In the genomic region with DNA sequence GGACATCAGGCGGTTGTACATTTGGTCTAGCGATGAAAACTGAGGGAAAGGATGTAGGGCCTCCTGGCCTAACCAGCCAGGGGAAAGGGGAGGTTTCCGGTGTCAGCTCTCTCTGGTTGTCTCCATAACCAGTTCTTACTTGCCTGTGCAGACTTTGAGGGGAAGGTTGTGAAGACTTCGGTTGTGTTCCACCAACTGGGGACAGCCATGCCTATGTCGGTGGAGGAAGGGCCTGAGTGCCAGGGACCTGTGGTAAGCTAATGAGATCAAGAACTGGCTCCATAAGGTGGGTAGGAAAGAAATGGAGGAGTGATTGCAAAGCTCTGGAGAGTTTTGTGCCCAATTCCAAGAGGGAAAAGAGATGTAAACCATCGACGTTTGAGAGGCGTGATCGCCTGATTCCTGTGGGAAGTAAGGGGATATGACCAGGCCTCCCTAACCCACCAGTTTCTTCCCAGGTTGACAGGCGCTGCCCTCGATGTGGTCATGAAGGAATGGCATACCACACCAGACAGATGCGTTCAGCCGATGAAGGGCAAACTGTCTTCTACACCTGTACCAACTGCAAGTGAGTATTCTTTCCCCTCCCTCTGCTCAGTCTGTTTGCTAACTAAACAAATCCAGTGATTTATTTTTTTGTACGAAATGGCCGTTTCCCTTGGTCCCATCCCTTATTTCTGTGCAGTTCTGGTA, we compare ENCODE assay signal across 8 cellular contexts. TPM values are rescaled to one million over a fixed set of nuclear protein-coding genes. Genes with fewer than 3 reads are reported as not detected.
A peak's percentile ranks its signal among the peaks of the same experiment; 100 is the strongest.
DNase-seq lines count a peak whose midpoint lies in the region; ATAC-seq and TF ChIP-seq lines count a peak whose summit lies in the region.

No MANE protein-coding gene starts in this region.

- no peaks in the 10 kb centered on the region for H3K36me3 Mint-ChIP-seq in natural killer cell

- peaks cover 40 to 44% of the 10 kb centered on the region in 2 donors for H3K4me1 Mint-ChIP-seq in natural killer cell

- H3K9me3 ChIP-seq in BLaER1 (no peaks in the 10 kb centered on the region), WERI-Rb-1 (ENCODE audit: severe bottlenecking) (no peaks in the 10 kb centered on the region), esophagus squamous epithelium (no peaks in the 10 kb centered on the region)

- no peaks in the 10 kb centered on the region for H3K27me3 Mint-ChIP-seq in natural killer cell (ENCODE audit: low read depth in 2 of 2)

- TF ChIP-seq CTCF in WERI-Rb-1 (IDR thresholded peaks at IDR 0.05; ENCODE audit: low read depth, low read length) = no peak
- no peak for TF ChIP-seq CTCF in esophagus squamous epithelium (IDR thresholded peaks at IDR 0.05)
- TF ChIP-seq CTCF in natural killer cell (IDR thresholded peaks at IDR 0.05) = no peak

- H3K27ac Mint-ChIP-seq in natural killer cell = peak overlapping the region; percentile 98 to 99

- peak; percentile 67 for DNase-seq in HT-29 (ENCODE audit: low spot score)
- peak; percentile 20 for DNase-seq in WERI-Rb-1
- DNase-seq in esophagus squamous epithelium (lab: John Stamatoyannopoulos, UW) = no peak
- DNase-seq in natural killer cell = no peak

- H4K20me1 ChIP-seq in BLaER1 = no peaks in the 10 kb centered on the region

- peak overlapping the region; percentile 99 for H3K4me3 Mint-ChIP-seq in natural killer cell

- H3K4me3 ChIP-seq in BLaER1 (peak overlapping the region; percentile 72), WERI-Rb-1 (ENCODE audit: low read depth, low read length) (peak overlapping the region; percentile 88), esophagus squamous epithelium (peak overlapping the region; percentile 74 to 90 (median 82))

- no peak for TF ChIP-seq POLR2A in esophagus squamous epithelium (IDR thresholded peaks at IDR 0.05)

- H3K27me3 ChIP-seq in BLaER1 (no peaks in the 10 kb centered on the region), WERI-Rb-1 (ENCODE audit: insufficient read depth, low read depth, severe bottlenecking) (no peaks in the 10 kb centered on the region), esophagus squamous epithelium (no peaks in the 10 kb centered on the region)

- intact Hi-C loops in esophagus squamous epithelium (cut with DNase I) (no loop called here), natural killer cell (cut with micrococcal nuclease) (loop anchor here (5.0 kb wide), 1 partner anchor 120 kb away; a partner anchor contains a TSS)

- peak overlapping the region; percentile 97 for H3K4me2 ChIP-seq in BLaER1

- H3K36me3 ChIP-seq in BLaER1 (peaks cover 29% of the 10 kb centered on the region), WERI-Rb-1 (peaks cover 16% of the 10 kb centered on the region), esophagus squamous epithelium (peaks cover 0 to 34% (median 6%) of the 10 kb centered on the region in 3 donors)

- H3K27ac ChIP-seq in BLaER1 = peak overlapping the region; percentile 77
- H3K27ac ChIP-seq in WERI-Rb-1 = peak overlapping the region; percentile 82
- H3K27ac ChIP-seq in esophagus squamous epithelium = peak overlapping the region; percentile 87 to 95 (median 90)

- no peaks in the 10 kb centered on the region for H3K9me3 Mint-ChIP-seq in natural killer cell

- WGBS in esophagus squamous epithelium, 2 donors = 31 to 40% methylated on average over 14 to 15 of the region's 15 CpGs

- H3K4me1 ChIP-seq in BLaER1 (peaks cover 45% of the 10 kb centered on the region), esophagus squamous epithelium (peaks cover 9 to 47% (median 24%) of the 10 kb centered on the region in 3 donors)

- peak; percentile 18 for ATAC-seq in GM18909 (IDR thresholded peaks at IDR 0.05; ENCODE audit: poor library complexity, unreplicated experiment)
- ATAC-seq in natural killer cell = peak; percentile 54 to 78 (median 67)
- no peak for ATAC-seq in HG03039 (IDR thresholded peaks at IDR 0.05; ENCODE audit: unreplicated experiment)
- ATAC-seq in HG03108 (IDR thresholded peaks at IDR 0.05; ENCODE audit: unreplicated experiment) = no peak

- peak overlapping the region; percentile 90 for H3K9ac ChIP-seq in BLaER1

RNA-seq across cellular contexts. Expression of a gene that starts 0.8 kb away (rescaled TPM):
- 31.1 and 45.0 TPM in 2 replicates for total RNA-seq in HT-29 (2014; rRNA removed; shearing (Covaris generic))
- total RNA-seq in esophagus squamous epithelium (10 to 100 TPM; 13.2 to 35.8 (median 19.8) TPM), natural killer cell (10 to 100 TPM; 21.0 to 36.2 (median 28.5) TPM)

RNA-seq across cellular contexts. Expression of a gene that starts 5.1 kb away (rescaled TPM):
- total RNA-seq in HT-29 (2014; rRNA removed; shearing (Covaris generic)) = 44.2 and 49.3 TPM in 2 replicates
- total RNA-seq in esophagus squamous epithelium = 10 to 100 TPM; 36.5 to 40.9 (median 37.3) TPM
- 10 to 100 TPM; 52.9 to 75.3 (median 61.1) TPM for total RNA-seq in natural killer cell

RNA-seq across cellular contexts. Expression of a gene that starts 13.7 kb away (rescaled TPM):
- 3.8 and 6.5 TPM in 2 replicates for total RNA-seq in HT-29 (2014; rRNA removed; shearing (Covaris generic))
- 10 to 100 TPM in 1 of 4 donors, 1 to 10 TPM in 3; 3.1 to 11.4 (median 9.2) TPM for total RNA-seq in esophagus squamous epithelium
- not detected for total RNA-seq in natural killer cell

RNA-seq across cellular contexts. Expression of a gene that starts 51.0 kb away (rescaled TPM):
- 112 and 119 TPM in 2 replicates for total RNA-seq in HT-29 (2014; rRNA removed; shearing (Covaris generic))
- under 1 TPM in 1 of 4 donors, not detected in 3; 0.23 TPM for total RNA-seq in esophagus squamous epithelium
- not detected for total RNA-seq in natural killer cell

Comparison
In these comparisons a context has a peak if more than half of its experiments do, and no peak if none do; other contexts are left out.
1. ATAC-seq: peak in GM18909 (single experiment) and natural killer cell (3 of 3); none in HG03039 (single experiment) and HG03108 (single experiment).
2. DNase-seq: peak in HT-29 (single experiment) and WERI-Rb-1 (single experiment); none in esophagus squamous epithelium (single experiment) and natural killer cell (single experiment).
3. Peak in every context shown above with its lines, with median percentiles within 50 percentile points of each other: H3K27ac ChIP-seq and H3K4me3 ChIP-seq.